In the genomic region with DNA sequence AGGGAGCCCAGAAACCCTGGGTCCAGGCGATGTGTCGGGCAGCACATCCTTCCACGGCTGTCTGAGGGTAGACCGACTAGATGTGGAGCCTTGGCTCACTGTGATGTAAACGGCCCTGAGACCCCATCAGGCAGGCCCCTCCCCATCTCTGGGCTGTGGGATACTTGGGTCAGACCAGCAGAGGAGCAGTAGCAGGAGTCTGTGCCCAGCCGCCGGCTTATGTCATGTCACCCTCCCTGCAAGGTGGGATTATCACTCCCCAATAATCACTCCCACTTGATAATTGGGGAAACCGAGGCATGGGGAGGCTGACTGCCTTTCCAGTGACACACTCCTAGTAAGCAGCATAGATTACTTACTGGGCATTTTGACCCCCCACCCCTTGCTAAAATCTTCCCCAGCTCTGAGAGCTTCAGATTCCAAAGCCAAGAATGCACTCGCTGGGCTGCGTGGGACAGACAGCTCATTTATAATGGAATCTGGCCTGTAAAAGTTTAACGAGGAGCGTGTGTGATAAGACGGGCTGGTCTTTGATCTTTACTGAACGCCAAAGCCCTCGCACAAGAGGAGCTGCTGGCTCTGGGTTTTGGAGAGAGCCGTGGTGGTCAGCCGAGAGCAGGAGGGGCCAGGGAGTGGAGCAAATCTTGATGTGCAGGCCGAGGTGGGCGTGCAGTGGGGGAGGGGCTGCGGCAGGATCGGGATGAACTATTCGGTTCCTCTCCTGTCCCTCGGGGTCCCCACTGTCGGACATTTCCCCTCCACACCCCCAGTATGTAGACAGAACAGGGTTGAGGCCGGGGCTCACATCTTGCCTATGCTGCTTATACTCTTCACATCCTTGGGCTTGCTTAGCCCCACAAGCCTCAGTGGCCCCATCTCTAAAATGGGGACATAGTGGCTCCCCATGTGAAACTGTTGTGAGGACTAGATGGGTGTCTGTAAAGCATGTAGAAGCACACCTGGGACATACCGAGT, we compare ENCODE assay signal across 10 cellular contexts.
A peak's percentile ranks its signal among the peaks of the same experiment; 100 is the strongest.
DNase-seq lines count a peak whose midpoint lies in the region; TF ChIP-seq lines count a peak whose summit lies in the region.
"Had no signal": no experiment of that assay in that cellular context is flagged by ENCODE, and none has a peak within 500 bp of the region (broad histone marks: within the 10 kb centered on the region; RNA-seq: fewer than 3 reads in every experiment).

No MANE protein-coding gene starts in this region.

- H3K36me3 ChIP-seq in cardiac muscle cell (no peaks in the 10 kb centered on the region), left ventricle myocardium inferior (no peaks in the 10 kb centered on the region), mucosa of rectum (ENCODE audit: control insufficient read depth in 2 of 2, insufficient read depth in 2 of 2, low read length in 2 of 2) (no peaks in the 10 kb centered on the region)

- intact Hi-C loops in left ventricle myocardium inferior (cut with micrococcal nuclease): no loop called here

- no peak for TF ChIP-seq POLR2A in erythroblast (IDR thresholded peaks at IDR 0.05; ENCODE audit: low read length)

- no peak overlapping the region for H3K9ac ChIP-seq in mucosa of rectum (ENCODE audit: low read depth in 1 of 2, low read length in 2 of 2)

- peak overlapping the region; percentile 92 for H3K27ac ChIP-seq in cardiac muscle cell
- H3K27ac ChIP-seq in left ventricle myocardium inferior (replicated peaks): no peak overlapping the region
- no peak overlapping the region for H3K27ac ChIP-seq in mucosa of rectum (ENCODE audit: low read depth in 2 of 2, low read length in 2 of 2)

- no peaks in the 10 kb centered on the region for H3K27me3 Mint-ChIP-seq in chondrocyte (ENCODE audit: low read depth)
- H3K27me3 Mint-ChIP-seq: activated CD4-positive, alpha-beta T cell treated with anti-CD3 and anti-CD28 coated beads for 36 hours had no signal

- H3K4me1 ChIP-seq in cardiac muscle cell (ENCODE audit: low read depth) (peaks cover 63% of the 10 kb centered on the region), left ventricle myocardium inferior (peaks cover 32% of the 10 kb centered on the region), mucosa of rectum (ENCODE audit: control insufficient read depth in 2 of 2, insufficient read depth in 2 of 2, low read length in 2 of 2) (peaks cover 31 to 50% of the 10 kb centered on the region in 2 donors)

- peaks cover 2% of the 10 kb centered on the region for H3K36me3 Mint-ChIP-seq in chondrocyte (ENCODE audit: low read depth)

- H3K9me3 Mint-ChIP-seq in chondrocyte (ENCODE audit: low read depth): no peaks in the 10 kb centered on the region

- peaks cover 87% of the 10 kb centered on the region for H3K4me1 Mint-ChIP-seq in chondrocyte (ENCODE audit: low read depth)

- H3K9me3 ChIP-seq in cardiac muscle cell (ENCODE audit: low read depth) (no peaks in the 10 kb centered on the region), left ventricle myocardium inferior (replicated peaks) (peaks cover 5% of the 10 kb centered on the region), mucosa of rectum (ENCODE audit: control insufficient read depth in 2 of 2, low read length in 2 of 2) (no peaks in the 10 kb centered on the region)

- H3K4me3 ChIP-seq in cardiac muscle cell: no peak overlapping the region
- H3K4me3 ChIP-seq in left ventricle myocardium inferior: no peak overlapping the region
- H3K4me3 ChIP-seq in mucosa of rectum (ENCODE audit: low read length in 2 of 2): peak overlapping the region; percentile 5 to 13

- no peak for TF ChIP-seq CTCF in cardiac muscle cell (IDR thresholded peaks at IDR 0.05; ENCODE audit: low read depth, low read length)
- TF ChIP-seq CTCF in left ventricle myocardium inferior (IDR thresholded peaks at IDR 0.05; ENCODE audit: borderline replicate concordance): no peak
- no peak for TF ChIP-seq CTCF in chondrocyte (IDR thresholded peaks at IDR 0.05)

- H3K27ac Mint-ChIP-seq in chondrocyte (ENCODE audit: unreplicated experiment): peak overlapping the region; percentile 96
- H3K27ac Mint-ChIP-seq: activated CD4-positive, alpha-beta T cell treated with anti-CD3 and anti-CD28 coated beads for 36 hours had no signal

- peak overlapping the region; percentile 39 for H3K4me3 Mint-ChIP-seq in chondrocyte (ENCODE audit: unreplicated experiment)
- H3K4me3 Mint-ChIP-seq: activated CD4-positive, alpha-beta T cell treated with anti-CD3 and anti-CD28 coated beads for 36 hours had no signal

- H3K27me3 ChIP-seq in cardiac muscle cell: no peaks in the 10 kb centered on the region
- H3K27me3 ChIP-seq in left ventricle myocardium inferior (ENCODE audit: low read depth): peaks cover 16% of the 10 kb centered on the region
- H3K27me3 ChIP-seq in mucosa of rectum (ENCODE audit: control insufficient read depth in 2 of 2, insufficient read depth in 2 of 2, low read length in 2 of 2): peaks cover 16 to 18% of the 10 kb centered on the region in 2 donors

- peak; percentile 59 to 88 for DNase-seq in cardiac muscle cell (ENCODE audit: low read depth in 1 of 2, low spot score in 1 of 2)
- DNase-seq in left ventricle myocardium inferior: no peak
- DNase-seq in chondrocyte (ENCODE audit: low spot score): no peak
- DNase-seq in NCI-H524 (lab: John Stamatoyannopoulos, UW): no peak
- no peak for DNase-seq in GM19240 (ENCODE audit: insufficient read length, low spot score)
- no peak for DNase-seq in erythroblast (lab: John Stamatoyannopoulos, UW)
- DNase-seq in NCI-H128 (lab: John Stamatoyannopoulos, UW; ENCODE audit: unreplicated experiment): no peak
- DNase-seq: activated CD4-positive, alpha-beta T cell treated with anti-CD3 and anti-CD28 coated beads for 36 hours; KBM-7 had no signal

Comparison
In these comparisons a context has a peak if more than half of its experiments do, and no peak if none do; other contexts are left out.
1. DNase-seq: peak in cardiac muscle cell (2 of 2); none in left ventricle myocardium inferior (single experiment), chondrocyte (single experiment), NCI-H524 (0 of 2), GM19240 (single experiment), erythroblast (0 of 2) and NCI-H128 (single experiment).
2. H3K4me3 ChIP-seq: peak in mucosa of rectum (2 of 2); none in cardiac muscle cell (single experiment) and left ventricle myocardium inferior (single experiment).